8 cellular contexts compared by ENCODE assay signal in genomic region chr4:145180298-145181090, GRCh38. TPM values are rescaled to one million over a fixed set of nuclear protein-coding genes. Genes with fewer than 3 reads are reported as not detected.
DNase-seq lines count a peak whose midpoint lies in the region; ATAC-seq and TF ChIP-seq lines count a peak whose summit lies in the region.

TSS of gene OTUD4 (minus strand) at chr4:145180589. CDS start at chr4:145179973, 616 bp downstream.

- H3K27ac Mint-ChIP-seq in effector memory CD8-positive, alpha-beta T cell = peak within 1 kb of the TSS; percentile 93 to 94
- H3K27ac Mint-ChIP-seq in memory B cell = peak within 1 kb of the TSS; percentile 97

- no peaks in the 10 kb centered on the region for H3K27me3 Mint-ChIP-seq in effector memory CD8-positive, alpha-beta T cell
- H3K27me3 Mint-ChIP-seq in memory B cell = no peaks in the 10 kb centered on the region

- peaks cover 28% of the 10 kb centered on the region for H3K36me3 Mint-ChIP-seq in effector memory CD8-positive, alpha-beta T cell (ENCODE audit: insufficient read depth)
- H3K36me3 Mint-ChIP-seq in memory B cell = no peaks in the 10 kb centered on the region

- ATAC-seq in effector memory CD8-positive, alpha-beta T cell (replicated peaks) = peak; percentile 79
- ATAC-seq in memory B cell (ENCODE audit: low read depth) = peak; percentile 73

- DNase-seq in COLO829 (ENCODE audit: low spot score) (peak; percentile 91), GM20000 (ENCODE audit: low spot score) (peak; percentile 96), HT-29 (ENCODE audit: low spot score) (peak; percentile 93), NOMO-1 (lab: John Stamatoyannopoulos, UW; ENCODE audit: unreplicated experiment in 2 of 2) (peak; percentile 94), memory B cell (ENCODE audit: low spot score in 2 of 2) (peak; percentile 90 to 92)
- DNase-seq in activated CD8-positive, alpha-beta memory T cell treated with anti-CD3 and anti-CD28 coated beads for 4 hours (ENCODE audit: low read depth in 2 of 2) = peak; percentile 88 to 93
- peak; percentile 93 to 95 (median 94) for DNase-seq in effector memory CD8-positive, alpha-beta T cell
- peak; percentile 85 for DNase-seq in stimulated activated CD8-positive, alpha-beta memory T cell treated with anti-CD3 and anti-CD28 coated beads, Interleukin-12 subunit alpha, Interleukin-12 subunit beta, amount 100 ng/mL, for 24 hours (ENCODE audit: extremely low read depth)

- peak within 1 kb of the TSS; percentile 86 for H3K4me3 Mint-ChIP-seq in effector memory CD8-positive, alpha-beta T cell
- peak within 1 kb of the TSS; percentile 92 for H3K4me3 Mint-ChIP-seq in memory B cell

- no peaks in the 10 kb centered on the region for H3K9me3 Mint-ChIP-seq in effector memory CD8-positive, alpha-beta T cell
- no peaks in the 10 kb centered on the region for H3K9me3 Mint-ChIP-seq in memory B cell

- no peak for TF ChIP-seq CTCF in GM20000 (IDR thresholded peaks at IDR 0.05; ENCODE audit: extremely low read depth, missing control alignments)

- peaks cover 28 to 33% of the 10 kb centered on the region in 2 donors for H3K4me1 Mint-ChIP-seq in effector memory CD8-positive, alpha-beta T cell (ENCODE audit: low read depth in 2 of 2)
- H3K4me1 Mint-ChIP-seq in memory B cell = peaks cover 25% of the 10 kb centered on the region

RNA-seq across cellular contexts. Expression of gene OTUD4, which starts in this region (rescaled TPM):
- total RNA-seq in HT-29 (2014; rRNA removed; shearing (Covaris generic)) = 10.0 and 11.1 TPM in 2 replicates

Comparison
In these comparisons a context has a peak if more than half of its experiments do, and no peak if none do; other contexts are left out.
1. Peak in every context shown above with its lines: DNase-seq and ATAC-seq.